In genomic region chr15:69074843-69075224, GRCh38 we compare ENCODE assay signal across 9 cellular contexts.
A peak's percentile ranks its signal among the peaks of the same experiment; 100 is the strongest.
DNase-seq lines count a peak whose midpoint lies in the region; ATAC-seq, FAIRE-seq and TF ChIP-seq lines count a peak whose summit lies in the region.
"Had no signal": no experiment of that assay in that cellular context is flagged by ENCODE, and none has a peak within 500 bp of the region (broad histone marks: within the 10 kb centered on the region; RNA-seq: fewer than 3 reads in every experiment).

No MANE protein-coding gene starts in this region.

- H3K27me3 Mint-ChIP-seq in activated T-cell treated with anti-CD3 and anti-CD28 coated beads, Interleukin-2, amount 50 U/mL, for 72 hours (ENCODE audit: low read depth), result peaks cover 69% of the 10 kb centered on the region
- peaks cover 56% of the 10 kb centered on the region for H3K27me3 Mint-ChIP-seq in activated T-helper 2 cell treated with anti-CD3 and anti-CD28 coated beads, Interferon-gamma antibody, Interleukin-2, Interleukin-4, amounts not matched to agents 10 μg/mL and 5 μg/mL and 100 μg/mL, durations not matched to agents 14 hours and 24 hours and 36 hours (ENCODE audit: low read depth)

- intact Hi-C loops in body of pancreas (cut with DNase I), result no loop called here
- intact Hi-C loops in left colon (cut with DNase I, micrococcal nuclease), result no loop called here
- intact Hi-C loops in tibial artery (cut with DNase I; ENCODE audit: low total_unique reads), result no loop called here
- intact Hi-C loops in activated T-helper 2 cell treated with anti-CD3 and anti-CD28 coated beads, Interferon-gamma antibody, Interleukin-2, Interleukin-4, amounts not matched to agents 10 μg/mL and 5 μg/mL and 100 μg/mL, durations not matched to agents 14 hours and 24 hours and 36 hours (cut with micrococcal nuclease), result no loop called here

- H3K9me3 ChIP-seq in body of pancreas (no peaks in the 10 kb centered on the region), tibial artery (peaks cover 0 to 4% (median 0%) of the 10 kb centered on the region in 3 donors)

- H3K4me1 ChIP-seq in body of pancreas (peaks cover 21% of the 10 kb centered on the region), tibial artery (peaks cover 0 to 17% (median 6%) of the 10 kb centered on the region in 4 donors)

- peak overlapping the region; percentile 59 to 62 for H3K4me3 Mint-ChIP-seq in activated T-cell treated with anti-CD3 and anti-CD28 coated beads, Interleukin-2, amount 50 U/mL, for 72 hours
- no peak overlapping the region for H3K4me3 Mint-ChIP-seq in activated T-helper 2 cell treated with anti-CD3 and anti-CD28 coated beads, Interferon-gamma antibody, Interleukin-2, Interleukin-4, amounts not matched to agents 10 μg/mL and 5 μg/mL and 100 μg/mL, durations not matched to agents 14 hours and 24 hours and 36 hours (ENCODE audit: low read depth)

- DNase-seq in activated T-cell treated with anti-CD3 and anti-CD28 coated beads, Interleukin-2, amount 50 U/mL, for 72 hours, result no peak
- DNase-seq in activated T-cell treated with anti-CD3 and anti-CD28 coated beads, Interleukin-2, amount 50 U/mL, for 1 hour, result no peak
- DNase-seq in body of pancreas, result peak in 2 of 4 donors; percentile 21 to 39
- DNase-seq in left colon, result peak in 1 of 2 donors; percentile 22
- DNase-seq in tibial artery, result no peak
- no peak for DNase-seq in H54 (ENCODE audit: insufficient read length, low spot score)
- DNase-seq in medulla oblongata (ENCODE audit: extremely low spot score), result no peak
- no peak for DNase-seq in activated T-helper 2 cell treated with anti-CD3 and anti-CD28 coated beads, Interferon-gamma antibody, Interleukin-2, Interleukin-4, amounts not matched to agents 10 μg/mL and 5 μg/mL and 100 μg/mL, durations not matched to agents 14 hours and 24 hours and 36 hours (ENCODE audit: low spot score)

- peaks cover 7% of the 10 kb centered on the region for H3K4me1 Mint-ChIP-seq in activated T-cell treated with anti-CD3 and anti-CD28 coated beads, Interleukin-2, amount 50 U/mL, for 72 hours (ENCODE audit: low read depth)
- peaks cover 3% of the 10 kb centered on the region for H3K4me1 Mint-ChIP-seq in activated T-helper 2 cell treated with anti-CD3 and anti-CD28 coated beads, Interferon-gamma antibody, Interleukin-2, Interleukin-4, amounts not matched to agents 10 μg/mL and 5 μg/mL and 100 μg/mL, durations not matched to agents 14 hours and 24 hours and 36 hours (ENCODE audit: low read depth)

- H3K27me3 ChIP-seq in body of pancreas, result no peaks in the 10 kb centered on the region
- H3K27me3 ChIP-seq in tibial artery, result peaks cover 0 to 6% of the 10 kb centered on the region in 2 donors

- H3K36me3 ChIP-seq in body of pancreas (replicated peaks in 1 of 2; ENCODE audit: insufficient read depth in 1 of 2, low read depth in 2 of 2), result no peaks in the 10 kb centered on the region
- no peaks in the 10 kb centered on the region for H3K36me3 ChIP-seq in tibial artery

- peaks cover 0 to 5% of the 10 kb centered on the region in 2 donors for H3K36me3 Mint-ChIP-seq in activated T-cell treated with anti-CD3 and anti-CD28 coated beads, Interleukin-2, amount 50 U/mL, for 72 hours (ENCODE audit: insufficient read depth in 2 of 2)
- H3K36me3 Mint-ChIP-seq in activated T-helper 2 cell treated with anti-CD3 and anti-CD28 coated beads, Interferon-gamma antibody, Interleukin-2, Interleukin-4, amounts not matched to agents 10 μg/mL and 5 μg/mL and 100 μg/mL, durations not matched to agents 14 hours and 24 hours and 36 hours (ENCODE audit: low read depth), result no peaks in the 10 kb centered on the region

- TF ChIP-seq POLR2A in body of pancreas (IDR thresholded peaks at IDR 0.05) (no peak), H54 (IDR thresholded peaks at IDR 0.05; ENCODE audit: low read depth, low read length) (no peak)

- peaks cover 1 to 2% of the 10 kb centered on the region in 2 donors for H3K9me3 Mint-ChIP-seq in activated T-cell treated with anti-CD3 and anti-CD28 coated beads, Interleukin-2, amount 50 U/mL, for 72 hours
- H3K9me3 Mint-ChIP-seq in activated T-helper 2 cell treated with anti-CD3 and anti-CD28 coated beads, Interferon-gamma antibody, Interleukin-2, Interleukin-4, amounts not matched to agents 10 μg/mL and 5 μg/mL and 100 μg/mL, durations not matched to agents 14 hours and 24 hours and 36 hours, result peaks cover 7% of the 10 kb centered on the region

- no peak for ATAC-seq in activated T-cell treated with anti-CD3 and anti-CD28 coated beads, Interleukin-2, amount 50 U/mL, for 72 hours (replicated peaks in 1 of 2)
- peak; percentile 70 for ATAC-seq in body of pancreas
- peak; percentile 72 for ATAC-seq in left colon

- H3K27ac ChIP-seq in body of pancreas, result peak overlapping the region in 2 of 4 donors; percentile 65 to 75
- no peak overlapping the region for H3K27ac ChIP-seq in tibial artery

- H3K4me3 ChIP-seq in body of pancreas (no peak overlapping the region), tibial artery (peak overlapping the region; percentile 46 to 53)

- no peak overlapping the region for H3K27ac Mint-ChIP-seq in activated T-cell treated with anti-CD3 and anti-CD28 coated beads, Interleukin-2, amount 50 U/mL, for 72 hours
- H3K27ac Mint-ChIP-seq in activated T-helper 2 cell treated with anti-CD3 and anti-CD28 coated beads, Interferon-gamma antibody, Interleukin-2, Interleukin-4, amounts not matched to agents 10 μg/mL and 5 μg/mL and 100 μg/mL, durations not matched to agents 14 hours and 24 hours and 36 hours, result no peak overlapping the region

- FAIRE-seq in H54 (lab: Jason Lieb, UNC), result no peak
- FAIRE-seq: G401.6 had no signal

- TF ChIP-seq CTCF in body of pancreas (IDR thresholded peaks at IDR 0.05) (no peak), tibial artery (IDR thresholded peaks at IDR 0.05) (no peak)

- WGBS in body of pancreas, 2 donors, result 22 to 23% methylated on average over 6 of the region's 6 CpGs

Comparison
In these comparisons a context has a peak if more than half of its experiments do, and no peak if none do; other contexts are left out.
1. ATAC-seq: peak in body of pancreas (single experiment) and left colon (single experiment); none in activated T-cell treated with anti-CD3 and anti-CD28 coated beads, Interleukin-2, amount 50 U/mL, for 72 hours (0 of 2).
2. H3K4me3 ChIP-seq: peak in tibial artery (2 of 2); none in body of pancreas (0 of 2).